ENCODE assay signal across 8 cellular contexts in genomic region chr1:169460193-169460833, GRCh38. TPM values are rescaled to one million over a fixed set of nuclear protein-coding genes. Genes with fewer than 3 reads are reported as not detected.
A peak's percentile ranks its signal among the peaks of the same experiment; 100 is the strongest.
DNase-seq lines count a peak whose midpoint lies in the region; ATAC-seq and TF ChIP-seq lines count a peak whose summit lies in the region.

No MANE protein-coding gene starts in this region.

- peak; percentile 36 for ATAC-seq in activated naive CD8-positive, alpha-beta T cell treated with anti-CD3 and anti-CD28 coated beads, Interleukin-2, amount 10 ng/mL, durations not matched to agents 7 days and 5 days (ENCODE audit: low read depth)

- H3K4me1 ChIP-seq in skeletal muscle tissue (ENCODE audit: control insufficient read depth in 3 of 3, insufficient read depth in 3 of 3, low read length in 3 of 3), result peaks cover 0 to 3% (median 0%) of the 10 kb centered on the region in 3 donors

- H3K27me3 ChIP-seq in skeletal muscle tissue (ENCODE audit: control insufficient read depth in 3 of 3, insufficient read depth in 3 of 3, low read length in 3 of 3), result peaks cover 0 to 3% (median 0%) of the 10 kb centered on the region in 3 donors

- peaks cover 4% of the 10 kb centered on the region for H3K27me3 Mint-ChIP-seq in activated naive CD8-positive, alpha-beta T cell treated with anti-CD3 and anti-CD28 coated beads, Interleukin-2, amount 10 ng/mL, durations not matched to agents 7 days and 5 days

- H3K36me3 Mint-ChIP-seq in activated naive CD8-positive, alpha-beta T cell treated with anti-CD3 and anti-CD28 coated beads, Interleukin-2, amount 10 ng/mL, durations not matched to agents 7 days and 5 days, result peaks cover 9% of the 10 kb centered on the region

- peak overlapping the region in 1 of 3 donors; percentile 10 for H3K9ac ChIP-seq in skeletal muscle tissue (ENCODE audit: low read depth in 1 of 3, low read length in 3 of 3)

- POLR2A ChIA-PET in activated naive CD8-positive, alpha-beta T cell treated with anti-CD3 and anti-CD28 coated beads, Interleukin-2, amount 10 ng/mL, durations not matched to agents 7 days and 5 days (lab: Charles Lee), result no interaction called here

- H3K9me3 ChIP-seq in skeletal muscle tissue (ENCODE audit: control insufficient read depth in 3 of 3, low read length in 3 of 3), result peaks cover 0 to 2% (median 2%) of the 10 kb centered on the region in 3 donors

- H3K27ac ChIP-seq in skeletal muscle tissue (ENCODE audit: low read depth, low read length), result no peak overlapping the region

- H3K4me3 Mint-ChIP-seq in activated naive CD8-positive, alpha-beta T cell treated with anti-CD3 and anti-CD28 coated beads, Interleukin-2, amount 10 ng/mL, durations not matched to agents 7 days and 5 days, result peak overlapping the region; percentile 71

- H3K4me3 ChIP-seq in HFF-Myc (replicated peaks; ENCODE audit: low read depth, low read length) (no peak overlapping the region), iPS-11a (ENCODE audit: low read depth, low read length) (peak overlapping the region; percentile 5), skeletal muscle tissue (ENCODE audit: low read length in 3 of 3) (peak overlapping the region in 2 of 3 donors; percentile 44)

- peak; percentile 6 for DNase-seq in HFF-Myc (ENCODE audit: extremely low read depth, low read depth)
- DNase-seq in activated naive CD8-positive, alpha-beta T cell treated with anti-CD3 and anti-CD28 coated beads, Interleukin-2, amount 10 ng/mL, durations not matched to agents 7 days and 5 days, result peak; percentile 36
- DNase-seq in DMS 273 treated with DMSO at 0.1 percent for 48 hours (lab: John Stamatoyannopoulos, UW), result no peak
- no peak for DNase-seq in NCI-H446 treated with DMSO at 0.1 percent for 48 hours (lab: John Stamatoyannopoulos, UW)
- no peak for DNase-seq in NCI-H1930 (lab: John Stamatoyannopoulos, UW)
- DNase-seq in KG1 (lab: John Stamatoyannopoulos, UW), result no peak

- peak overlapping the region; percentile 36 for H3K27ac Mint-ChIP-seq in activated naive CD8-positive, alpha-beta T cell treated with anti-CD3 and anti-CD28 coated beads, Interleukin-2, amount 10 ng/mL, durations not matched to agents 7 days and 5 days

- no peak for TF ChIP-seq CTCF in HFF-Myc (IDR thresholded peaks at IDR 0.05; ENCODE audit: low read depth, low read length, missing control alignments)

- H3K9me3 Mint-ChIP-seq in activated naive CD8-positive, alpha-beta T cell treated with anti-CD3 and anti-CD28 coated beads, Interleukin-2, amount 10 ng/mL, durations not matched to agents 7 days and 5 days, result peaks cover 7% of the 10 kb centered on the region

- H3K4me1 Mint-ChIP-seq in activated naive CD8-positive, alpha-beta T cell treated with anti-CD3 and anti-CD28 coated beads, Interleukin-2, amount 10 ng/mL, durations not matched to agents 7 days and 5 days, result peaks cover 16% of the 10 kb centered on the region

- peaks cover 2 to 5% (median 2%) of the 10 kb centered on the region in 3 donors for H3K36me3 ChIP-seq in skeletal muscle tissue (ENCODE audit: control insufficient read depth in 3 of 3, insufficient read depth in 3 of 3, low read length in 3 of 3)

RNA-seq across cellular contexts. Expression of gene SLC19A2, which starts 25.4 kb away (rescaled TPM):
- 1 to 10 TPM; 4.8 to 5.0 TPM for total RNA-seq in activated naive CD8-positive, alpha-beta T cell treated with anti-CD3 and anti-CD28 coated beads, Interleukin-2, amount 10 ng/mL, durations not matched to agents 7 days and 5 days
- 14.1 TPM for total RNA-seq in skeletal muscle tissue

RNA-seq across cellular contexts. Expression of gene CCDC181, which starts 33.0 kb away (rescaled TPM):
- total RNA-seq in activated naive CD8-positive, alpha-beta T cell treated with anti-CD3 and anti-CD28 coated beads, Interleukin-2, amount 10 ng/mL, durations not matched to agents 7 days and 5 days, result not detected
- total RNA-seq in skeletal muscle tissue, result 0.52 TPM

Comparison
In these comparisons a context has a peak if more than half of its experiments do, and no peak if none do; other contexts are left out.
1. DNase-seq: peak in HFF-Myc (single experiment) and activated naive CD8-positive, alpha-beta T cell treated with anti-CD3 and anti-CD28 coated beads, Interleukin-2, amount 10 ng/mL, durations not matched to agents 7 days and 5 days (single experiment); none in DMS 273 treated with DMSO at 0.1 percent for 48 hours (single experiment), NCI-H446 treated with DMSO at 0.1 percent for 48 hours (single experiment), NCI-H1930 (0 of 2) and KG1 (single experiment).